In the genomic region with DNA sequence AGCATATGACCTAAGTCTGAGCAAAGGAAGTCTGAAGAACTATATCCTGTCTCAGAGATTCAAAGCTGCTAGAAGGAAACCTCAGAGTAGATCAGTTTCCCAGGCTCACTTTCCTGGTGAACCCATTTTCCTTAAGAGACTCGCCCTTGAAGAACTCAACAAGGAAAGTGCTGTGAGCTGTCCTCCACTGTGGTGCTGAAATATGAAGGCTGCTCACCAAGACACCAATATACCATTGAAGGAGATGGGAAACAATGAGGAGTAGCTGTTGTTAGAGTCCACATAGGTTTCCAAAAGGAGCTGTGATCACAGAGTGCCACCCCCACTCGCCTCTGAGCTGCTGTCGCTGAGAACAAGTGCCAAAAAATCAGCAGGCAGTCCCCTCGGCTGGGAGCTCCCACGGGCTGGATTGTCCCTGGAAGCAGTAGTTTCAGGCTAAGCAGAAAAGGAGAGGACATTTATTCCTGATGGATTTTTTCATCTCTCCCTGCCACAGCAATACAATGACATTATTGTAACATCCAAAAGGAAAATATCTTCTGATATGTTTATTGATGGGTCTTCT, we compare ENCODE assay signal across 9 cellular contexts.
DNase-seq lines count a peak whose midpoint lies in the region; ATAC-seq and TF ChIP-seq lines count a peak whose summit lies in the region.
"Had no signal": no experiment of that assay in that cellular context is flagged by ENCODE, and none has a peak within 500 bp of the region (broad histone marks: within the 10 kb centered on the region; RNA-seq: fewer than 3 reads in every experiment).

No MANE protein-coding gene starts in this region.

- no peak overlapping the region for H3K23ac ChIP-seq in mesendoderm (ENCODE audit: low read length)

- H3K79me1 ChIP-seq in mesendoderm (ENCODE audit: low read length): no peaks in the 10 kb centered on the region

- H3K36me3 ChIP-seq in mammary epithelial cell (ENCODE audit: insufficient read depth, low read length) (no peaks in the 10 kb centered on the region), mesendoderm (ENCODE audit: control insufficient read depth, insufficient read depth, low read length) (no peaks in the 10 kb centered on the region), aorta (ENCODE audit: control insufficient read depth in 1 of 2, insufficient read depth in 2 of 2, low read length in 1 of 2) (no peaks in the 10 kb centered on the region), BE2C (no peaks in the 10 kb centered on the region)

- CTCF ChIA-PET in mammary epithelial cell (lab: Charles Lee; ENCODE audit: low non-redundant PET): no interaction called here

- no peak overlapping the region for H3K4me3 ChIP-seq in mammary epithelial cell (replicated peaks in 1 of 3; ENCODE audit: insufficient read depth in 1 of 3, low read depth in 2 of 3, low read length in 3 of 3)
- no peak overlapping the region for H3K4me3 ChIP-seq in mesendoderm (ENCODE audit: low read length)
- no peak overlapping the region for H3K4me3 ChIP-seq in aorta (ENCODE audit: low read length in 2 of 2)
- H3K4me3 ChIP-seq in lower leg skin (ENCODE audit: low read depth, poor library complexity, severe bottlenecking): no peak overlapping the region
- no peak overlapping the region for H3K4me3 ChIP-seq in BE2C (ENCODE audit: low read depth, low read length)

- H4K8ac ChIP-seq in mesendoderm (ENCODE audit: low read depth, low read length): no peak overlapping the region

- no peaks in the 10 kb centered on the region for H4K20me1 ChIP-seq in mammary epithelial cell (ENCODE audit: insufficient read depth, low read length)

- H3K9me3 ChIP-seq in mammary epithelial cell (replicated peaks; ENCODE audit: insufficient read depth, low read length) (peaks cover 3% of the 10 kb centered on the region), aorta (ENCODE audit: control insufficient read depth, low read length) (no peaks in the 10 kb centered on the region), BE2C (no peaks in the 10 kb centered on the region)

- no peak overlapping the region for H3K18ac ChIP-seq in mesendoderm (ENCODE audit: low read length)

- H3K56ac ChIP-seq in mesendoderm (ENCODE audit: low read length): no peak overlapping the region

- H3K27me3 ChIP-seq in mammary epithelial cell (ENCODE audit: insufficient read depth, low read length) (no peaks in the 10 kb centered on the region), mesendoderm (ENCODE audit: insufficient read depth, low read length, poor library complexity) (no peaks in the 10 kb centered on the region), aorta (ENCODE audit: control insufficient read depth in 1 of 2, insufficient read depth in 2 of 2, low read length in 1 of 2) (peaks cover 0 to 1% of the 10 kb centered on the region in 2 donors), BE2C (no peaks in the 10 kb centered on the region)

- dilution Hi-C loops in mammary epithelial cell (cut with HindIII; ENCODE audit: low sequenced_read_pairs): no loop called here

- H3K4me2 ChIP-seq in mammary epithelial cell (ENCODE audit: insufficient read depth, low read depth, low read length) (no peak overlapping the region), mesendoderm (ENCODE audit: low read length) (no peak overlapping the region)

- H2BK5ac ChIP-seq in mesendoderm (ENCODE audit: low read length): no peak overlapping the region

- H2BK120ac ChIP-seq in mesendoderm (ENCODE audit: low read depth, low read length): no peak overlapping the region

- BruUV-seq in mammary epithelial cell (replicated peaks; lab: Mats Ljungman, UMichigan): no TSS peak

- H2AFZ ChIP-seq in mammary epithelial cell (ENCODE audit: low read depth, low read length): no peak overlapping the region

- WGBS in mammary epithelial cell (ENCODE audit: low coverage, missing lambda C conversion rate): 10% methylated on average over 5 of the region's 5 CpGs
- no CpG with 5 or more reads among the region's 5 CpGs for WGBS in mesendoderm (ENCODE audit: extremely low coverage, insufficient coverage, low lambda C conversion rate)
- 11 to 14% methylated on average over 5 of the region's 5 CpGs for WGBS in aorta, 2 donors
- WGBS in lower leg skin, 2 donors: 27 to 30% methylated on average over 5 of the region's 5 CpGs

- intact Hi-C loops in mammary epithelial cell (cut with micrococcal nuclease) (no loop called here), aorta (cut with DNase I) (no loop called here), lower leg skin (cut with DNase I; ENCODE audit: low total_unique reads) (no loop called here)

- no peak for TF ChIP-seq POLR2A in lower leg skin (IDR thresholded peaks at IDR 0.05)

- H3K27ac ChIP-seq in mammary epithelial cell (ENCODE audit: insufficient read depth, low read depth, low read length) (no peak overlapping the region), mesendoderm (ENCODE audit: low read depth, low read length) (no peak overlapping the region), aorta (ENCODE audit: low read depth in 1 of 2, low read length in 2 of 2) (no peak overlapping the region)

- no peak overlapping the region for H2BK15ac ChIP-seq in mesendoderm (replicated peaks; ENCODE audit: low read depth)

- ATAC-seq in aorta (ENCODE audit: low FRiP score): no peak
- ATAC-seq: Right ventricle myocardium inferior had no signal

- no peak for TF ChIP-seq CTCF in GM20000 (IDR thresholded peaks at IDR 0.05; ENCODE audit: extremely low read depth, missing control alignments)
- TF ChIP-seq CTCF in mammary epithelial cell (conservative IDR thresholded peaks at IDR 0.05 in 1 of 2, IDR thresholded peaks at IDR 0.05 in 1 of 2; ENCODE audit: extremely low read depth in 1 of 2, insufficient read depth in 1 of 2, low read depth in 1 of 2, low read length in 2 of 2): no peak
- TF ChIP-seq CTCF in lower leg skin (IDR thresholded peaks at IDR 0.05): no peak
- TF ChIP-seq CTCF in BE2C (IDR thresholded peaks at IDR 0.05; ENCODE audit: low read depth, low read length): no peak

- no peaks in the 10 kb centered on the region for H3K4me1 ChIP-seq in mammary epithelial cell (ENCODE audit: insufficient read depth, low read length)
- H3K4me1 ChIP-seq in mesendoderm (ENCODE audit: control insufficient read depth, low read depth, low read length): no peaks in the 10 kb centered on the region
- H3K4me1 ChIP-seq in aorta (ENCODE audit: control insufficient read depth in 1 of 2, insufficient read depth in 2 of 2, low read length in 2 of 2): no peaks in the 10 kb centered on the region
- H3K4me1 ChIP-seq in BE2C: no peaks in the 10 kb centered on the region

- no peak overlapping the region for H2AK5ac ChIP-seq in mesendoderm (ENCODE audit: low read length)

- no peak overlapping the region for H4K5ac ChIP-seq in mesendoderm (ENCODE audit: low read length)

- DNase-seq in GM20000 (ENCODE audit: low spot score): peak; percentile 7
- DNase-seq in NCI-H2081 treated with DMSO at 0.1 percent for 48 hours (lab: John Stamatoyannopoulos, UW): peak; percentile 10
- DNase-seq in mammary epithelial cell: peak; percentile 4
- DNase-seq in mesendoderm: peak; percentile 86
- no peak for DNase-seq in aorta
- no peak for DNase-seq in NCI-H524 (lab: John Stamatoyannopoulos, UW)
- DNase-seq in lower leg skin (ENCODE audit: low spot score in 2 of 2): no peak
- DNase-seq in BE2C: no peak

- H3K9ac ChIP-seq in mammary epithelial cell (ENCODE audit: insufficient read depth, low read length) (no peak overlapping the region), mesendoderm (ENCODE audit: low read length) (no peak overlapping the region)

- H3K79me2 ChIP-seq in mammary epithelial cell (ENCODE audit: insufficient read depth, low read length) (no peaks in the 10 kb centered on the region), mesendoderm (ENCODE audit: control insufficient read depth, insufficient read depth, low read length) (no peaks in the 10 kb centered on the region)

- in situ Hi-C loops in mammary epithelial cell (cut with MboI; ENCODE audit: low sequenced_read_pairs in 2 of 2): no loop called here

- no peak overlapping the region for H3K4ac ChIP-seq in mesendoderm (ENCODE audit: low read depth, low read length)

Comparison
In these comparisons a context has a peak if more than half of its experiments do, and no peak if none do; other contexts are left out.
1. DNase-seq: peak in GM20000 (single experiment), NCI-H2081 treated with DMSO at 0.1 percent for 48 hours (single experiment), mammary epithelial cell (single experiment) and mesendoderm (single experiment); none in aorta (0 of 2), NCI-H524 (0 of 2), lower leg skin (0 of 2) and BE2C (single experiment).